Comparison of ENCODE assay signal across 20 cellular contexts in genomic region chr3:988790-989189, GRCh38.
"Had no signal": no experiment of that assay in that cellular context is flagged by ENCODE, and none has a peak within 500 bp of the region (broad histone marks: within the 10 kb centered on the region; RNA-seq: fewer than 3 reads in every experiment).

No MANE protein-coding gene starts in this region.

- DNase-seq: MV-4-11, NCI-H1048, NCI-H1105, NCI-H1417, NCI-H1436 treated with DMSO at 0.1 percent for 48 hours, NCI-H1694, NCI-H187 treated with DMSO at 0.1 percent for 48 hours, NCI-H2029 treated with DMSO at 0.1 percent for 48 hours, NCI-H226, NCI-H446, NCI-H510A, NCI-H524 treated with DMSO at 0.1 percent for 48 hours, NCI-H69, NCI-H774, PC-3, SHP77, SK-N-SH, SW 1271 had no signal

- ATAC-seq: K562, Panc1, PC-3 had no signal

- H3K4me3 ChIP-seq: K562 had no signal
